In the genomic region with DNA sequence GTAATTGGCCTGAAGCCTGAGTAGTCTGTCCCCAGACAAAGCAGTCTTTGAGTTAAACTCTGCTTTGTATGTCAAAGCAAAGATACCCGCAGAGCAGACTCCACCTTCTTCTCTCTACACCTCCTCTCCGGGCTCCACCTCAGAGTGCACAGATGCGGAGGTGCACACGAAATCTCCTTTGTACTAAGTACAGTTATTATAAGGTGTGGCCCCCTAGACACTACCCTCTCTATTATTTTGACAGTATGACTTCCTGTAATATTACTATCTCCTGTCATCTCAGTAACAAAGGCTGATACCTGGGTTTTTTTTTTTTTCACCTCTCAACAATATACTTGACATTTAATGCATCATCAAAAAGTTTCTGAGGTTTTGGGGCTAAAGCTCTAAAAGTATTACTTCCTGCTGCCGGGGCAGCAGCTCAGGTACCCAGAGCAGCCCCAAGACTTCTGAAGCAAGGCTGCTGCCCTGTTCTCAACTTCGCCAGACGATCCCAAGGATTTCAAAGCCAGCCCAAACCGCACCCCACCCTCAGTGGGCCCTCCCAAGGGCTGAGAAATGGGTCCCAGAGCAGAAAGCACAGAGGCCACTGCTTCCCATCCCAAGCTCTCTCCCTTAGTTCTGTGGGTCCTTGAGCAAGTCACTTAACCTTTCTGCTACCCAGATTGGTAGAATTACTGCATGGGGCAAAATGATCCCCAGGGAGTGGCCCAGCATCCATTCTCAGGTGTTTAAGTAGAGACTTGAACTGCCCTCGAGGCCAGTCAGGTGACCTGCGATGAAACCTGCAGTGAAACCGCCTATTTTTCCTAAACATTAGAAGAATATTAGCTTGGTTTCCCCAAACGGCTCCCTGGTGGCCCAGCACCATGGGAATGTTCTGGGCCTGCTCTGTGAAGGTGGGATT, we compare ENCODE assay signal across 11 cellular contexts.
A peak's percentile ranks its signal among the peaks of the same experiment; 100 is the strongest.
DNase-seq lines count a peak whose midpoint lies in the region; ATAC-seq and TF ChIP-seq lines count a peak whose summit lies in the region.
"Had no signal": no experiment of that assay in that cellular context is flagged by ENCODE, and none has a peak within 500 bp of the region (broad histone marks: within the 10 kb centered on the region; RNA-seq: fewer than 3 reads in every experiment).

No MANE protein-coding gene starts in this region.

- H3K4me1 ChIP-seq in upper lobe of right lung (no peaks in the 10 kb centered on the region), breast epithelium (no peaks in the 10 kb centered on the region)
- H3K4me1 ChIP-seq: A549 had no signal

- no peaks in the 10 kb centered on the region for H3K9me3 ChIP-seq in upper lobe of right lung
- no peaks in the 10 kb centered on the region for H3K9me3 ChIP-seq in breast epithelium
- H3K9me3 ChIP-seq: A549 had no signal

- H3K27ac ChIP-seq in upper lobe of right lung (no peak overlapping the region), breast epithelium (no peak overlapping the region)
- H3K27ac ChIP-seq: A549 had no signal

- H3K4me3 ChIP-seq in upper lobe of right lung = no peak overlapping the region
- H3K4me3 ChIP-seq in breast epithelium = no peak overlapping the region
- H3K4me3 ChIP-seq: A549 had no signal

- H3K27me3 Mint-ChIP-seq in memory B cell (peaks cover 10% of the 10 kb centered on the region), osteocyte (ENCODE audit: unreplicated experiment) (peaks cover 5% of the 10 kb centered on the region)
- H3K27me3 Mint-ChIP-seq: type B pancreatic cell had no signal

- H3K9me3 Mint-ChIP-seq in memory B cell (no peaks in the 10 kb centered on the region), osteocyte (ENCODE audit: unreplicated experiment) (no peaks in the 10 kb centered on the region)
- H3K9me3 Mint-ChIP-seq: type B pancreatic cell had no signal

- H3K4me3 Mint-ChIP-seq in memory B cell (no peak overlapping the region), osteocyte (ENCODE audit: unreplicated experiment) (no peak overlapping the region)
- H3K4me3 Mint-ChIP-seq: type B pancreatic cell had no signal

- H3K4me1 Mint-ChIP-seq in memory B cell (peaks cover 30% of the 10 kb centered on the region), osteocyte (ENCODE audit: unreplicated experiment) (peaks cover 11% of the 10 kb centered on the region)

- TF ChIP-seq CTCF in upper lobe of right lung (IDR thresholded peaks at IDR 0.05) = no peak
- TF ChIP-seq CTCF in breast epithelium (IDR thresholded peaks at IDR 0.05) = no peak
- TF ChIP-seq CTCF in osteocyte (IDR thresholded peaks at IDR 0.05) = no peak

- DNase-seq in left cardiac atrium (no peak), Right ventricle myocardium inferior (ENCODE audit: missing footprints) (no peak), memory B cell (ENCODE audit: low spot score in 2 of 2) (no peak), upper lobe of right lung (no peak), breast epithelium (ENCODE audit: low spot score in 2 of 2) (no peak), putamen (ENCODE audit: low spot score) (no peak), osteocyte (ENCODE audit: extremely low spot score, unreplicated experiment) (no peak)
- peak; percentile 84 for DNase-seq in activated CD8-positive, alpha-beta memory T cell treated with anti-CD3 and anti-CD28 coated beads for 24 hours
- DNase-seq: NCI-H82 had no signal

- H3K27ac Mint-ChIP-seq in memory B cell = no peak overlapping the region
- H3K27ac Mint-ChIP-seq in osteocyte (ENCODE audit: unreplicated experiment) = no peak overlapping the region
- H3K27ac Mint-ChIP-seq: type B pancreatic cell had no signal

- H3K36me3 Mint-ChIP-seq in memory B cell (no peaks in the 10 kb centered on the region), osteocyte (ENCODE audit: unreplicated experiment) (no peaks in the 10 kb centered on the region)
- H3K36me3 Mint-ChIP-seq: type B pancreatic cell had no signal

- intact Hi-C loops in left cardiac atrium (cut with DNase I) = loop anchor here in 1 of 2 donors (10.0 kb wide), 1 partner anchor 179 kb away; a partner anchor contains a TSS
- intact Hi-C loops in Right ventricle myocardium inferior (cut with DNase I) = no loop called here
- intact Hi-C loops in upper lobe of right lung (cut with DNase I) = no loop called here
- intact Hi-C loops in breast epithelium (cut with DNase I; ENCODE audit: low total_unique reads) = no loop called here

- ATAC-seq in left cardiac atrium (peak; percentile 36 to 41), Right ventricle myocardium inferior (no peak), memory B cell (ENCODE audit: low read depth) (peak; percentile 63), upper lobe of right lung (peak; percentile 33)
- ATAC-seq: A549 had no signal

- H3K27me3 ChIP-seq in upper lobe of right lung (no peaks in the 10 kb centered on the region), breast epithelium (no peaks in the 10 kb centered on the region)

- TF ChIP-seq POLR2A in breast epithelium (IDR thresholded peaks at IDR 0.05) = no peak

- H3K36me3 ChIP-seq in upper lobe of right lung = no peaks in the 10 kb centered on the region
- H3K36me3 ChIP-seq in breast epithelium = no peaks in the 10 kb centered on the region
